ENCODE assay signal across 8 cellular contexts in genomic region chr1:113140588-113141446, GRCh38.
DNase-seq lines count a peak whose midpoint lies in the region; ATAC-seq and TF ChIP-seq lines count a peak whose summit lies in the region.

No MANE protein-coding gene starts in this region.

- DNase-seq in ACHN (peak; percentile 56), NCI-H2227 treated with DMSO at 0.1 percent for 48 hours (lab: John Stamatoyannopoulos, UW) (peak; percentile 75), cerebellum (ENCODE audit: low spot score) (peak; percentile 68), left kidney (ENCODE audit: low read depth, low spot score) (peak; percentile 86)
- DNase-seq in activated CD4-positive, CD25-positive, alpha-beta regulatory T cell treated with anti-CD3 and anti-CD28 coated beads, Interleukin-2, amount 50 U/mL, for 16 hours (ENCODE audit: low read depth, low spot score): peak; percentile 14
- DNase-seq in stimulated activated CD4-positive, alpha-beta T cell treated with anti-CD3 and anti-CD28 coated beads, Interleukin-4, amount 100 ng/mL, for 24 hours: peak; percentile 50

- ATAC-seq in GM18505 (IDR thresholded peaks at IDR 0.05; ENCODE audit: unreplicated experiment) (peak; percentile 73), HG03045 (IDR thresholded peaks at IDR 0.05; ENCODE audit: unreplicated experiment) (peak; percentile 71)

- in situ Hi-C loops in ACHN (cut with HindIII; ENCODE audit: low pct_ligation_motif_present, low pct_unique_long_range_greater_than_20kb, low sequenced_read_pairs): no loop called here

- no peak for TF ChIP-seq POLR2A in GM18505 (IDR thresholded peaks at IDR 0.05; ENCODE audit: borderline replicate concordance, extremely low read depth, insufficient read depth, insufficient read length)

Comparison
In these comparisons a context has a peak if more than half of its experiments do, and no peak if none do; other contexts are left out.
1. Peak in every context shown above with its lines: DNase-seq and ATAC-seq.
2. DNase-seq: peak in every context shown above with its lines; median percentile 86 in left kidney; 75 in NCI-H2227 treated with DMSO at 0.1 percent for 48 hours; 68 in cerebellum; 56 in ACHN; 50 in stimulated activated CD4-positive, alpha-beta T cell treated with anti-CD3 and anti-CD28 coated beads, Interleukin-4, amount 100 ng/mL, for 24 hours; 14 in activated CD4-positive, CD25-positive, alpha-beta regulatory T cell treated with anti-CD3 and anti-CD28 coated beads, Interleukin-2, amount 50 U/mL, for 16 hours.